8 cellular contexts compared by ENCODE assay signal in genomic region chr9:94166237-94167054, GRCh38.
DNase-seq lines count a peak whose midpoint lies in the region; TF ChIP-seq lines count a peak whose summit lies in the region.

No MANE protein-coding gene starts in this region.

- peaks cover 8% of the 10 kb centered on the region for H3K27me3 Mint-ChIP-seq in activated naive CD4-positive, alpha-beta T cell treated with anti-CD3 and anti-CD28 coated beads, Interleukin-2, amount 10 ng/mL, durations not matched to agents 7 days and 5 days

- no peak for TF ChIP-seq CTCF in HFF-Myc (IDR thresholded peaks at IDR 0.05; ENCODE audit: low read depth, low read length, missing control alignments)

- H3K27me3 ChIP-seq in SJSA1 (replicated peaks) = no peaks in the 10 kb centered on the region

- H3K27ac Mint-ChIP-seq in activated naive CD4-positive, alpha-beta T cell treated with anti-CD3 and anti-CD28 coated beads, Interleukin-2, amount 10 ng/mL, durations not matched to agents 7 days and 5 days = peak overlapping the region; percentile 94

- DNase-seq in GM04504 (ENCODE audit: low read depth) (peak; percentile 97), HFF-Myc (ENCODE audit: extremely low read depth, low read depth) (peak; percentile 94), MV-4-11 (lab: John Stamatoyannopoulos, UW) (peak; percentile 98), SJSA1 (ENCODE audit: low read depth in 1 of 2, low spot score in 2 of 2) (peak; percentile 98 to 99), germinal center (ENCODE audit: low spot score) (peak; percentile 94), non-pigmented ciliary epithelial cell (ENCODE audit: low read depth) (peak; percentile 95), superior temporal gyrus (ENCODE audit: extremely low spot score) (peak; percentile 97)
- DNase-seq in activated naive CD4-positive, alpha-beta T cell treated with anti-CD3 and anti-CD28 coated beads, Interleukin-2, amount 10 ng/mL, durations not matched to agents 7 days and 5 days = peak; percentile 97

- H3K4me3 ChIP-seq in HFF-Myc (replicated peaks; ENCODE audit: low read depth, low read length) (peak overlapping the region; percentile 87), SJSA1 (peak overlapping the region; percentile 100)

- H3K4me3 Mint-ChIP-seq in activated naive CD4-positive, alpha-beta T cell treated with anti-CD3 and anti-CD28 coated beads, Interleukin-2, amount 10 ng/mL, durations not matched to agents 7 days and 5 days = peak overlapping the region; percentile 79

- peaks cover 50% of the 10 kb centered on the region for H3K4me1 Mint-ChIP-seq in activated naive CD4-positive, alpha-beta T cell treated with anti-CD3 and anti-CD28 coated beads, Interleukin-2, amount 10 ng/mL, durations not matched to agents 7 days and 5 days

- peak overlapping the region; percentile 100 for H3K27ac ChIP-seq in SJSA1

- peaks cover 3% of the 10 kb centered on the region; the same call in 1 of the 2 replicates for H3K9me3 ChIP-seq in SJSA1 (replicated peaks)

- H3K36me3 ChIP-seq in SJSA1 = peaks cover 35% of the 10 kb centered on the region

- H3K9me3 Mint-ChIP-seq in activated naive CD4-positive, alpha-beta T cell treated with anti-CD3 and anti-CD28 coated beads, Interleukin-2, amount 10 ng/mL, durations not matched to agents 7 days and 5 days = no peaks in the 10 kb centered on the region

- peaks cover 18% of the 10 kb centered on the region for H3K36me3 Mint-ChIP-seq in activated naive CD4-positive, alpha-beta T cell treated with anti-CD3 and anti-CD28 coated beads, Interleukin-2, amount 10 ng/mL, durations not matched to agents 7 days and 5 days

- CTCF ChIA-PET in activated naive CD4-positive, alpha-beta T cell treated with anti-CD3 and anti-CD28 coated beads, Interleukin-2, amount 10 ng/mL, durations not matched to agents 7 days and 5 days (lab: Charles Lee) = no interaction called here

- H3K4me1 ChIP-seq in SJSA1 (replicated peaks) = peaks cover 21% of the 10 kb centered on the region

Comparison
In these comparisons a context has a peak if more than half of its experiments do, and no peak if none do; other contexts are left out.
1. Peak in every context shown above with its lines: DNase-seq, H3K4me3 ChIP-seq and H3K27ac ChIP-seq.